In genomic region chr21:45455321-45456013, GRCh38 we compare ENCODE assay signal across 9 cellular contexts. TPM values are rescaled to one million over a fixed set of nuclear protein-coding genes. Genes with fewer than 3 reads are reported as not detected.
DNase-seq lines count a peak whose midpoint lies in the region; TF ChIP-seq lines count a peak whose summit lies in the region.
"Had no signal": no experiment of that assay in that cellular context is flagged by ENCODE, and none has a peak within 500 bp of the region (broad histone marks: within the 10 kb centered on the region; RNA-seq: fewer than 3 reads in every experiment).

No MANE protein-coding gene starts in this region.

- peak overlapping the region; percentile 39 for H3K4me3 ChIP-seq in AG10803 (ENCODE audit: low read length)
- no peak overlapping the region for H3K4me3 ChIP-seq in NB4 (ENCODE audit: low read depth, low read length)
- H3K4me3 ChIP-seq in dorsolateral prefrontal cortex = peak overlapping the region in 55 of 59 donors; percentile 1 to 67 (median 31)
- peak overlapping the region; percentile 13 to 26 for H3K4me3 ChIP-seq in mucosa of rectum (ENCODE audit: low read length in 2 of 2)

- peaks cover 0 to 44% (median 6%) of the 10 kb centered on the region in 45 donors for H3K27me3 ChIP-seq in dorsolateral prefrontal cortex
- H3K27me3 ChIP-seq in mucosa of rectum (ENCODE audit: control insufficient read depth in 2 of 2, insufficient read depth in 2 of 2, low read length in 2 of 2) = no peaks in the 10 kb centered on the region

- H3K27ac ChIP-seq in dorsolateral prefrontal cortex (peak overlapping the region in 2 of 59 donors; percentile 36 to 46), mucosa of rectum (ENCODE audit: low read depth in 2 of 2, low read length in 2 of 2) (no peak overlapping the region)

- TF ChIP-seq CTCF in AG10803 (conservative IDR thresholded peaks at IDR 0.05; ENCODE audit: low read length) (no peak), NB4 (IDR thresholded peaks at IDR 0.05; ENCODE audit: low read depth, low read length) (no peak), dorsolateral prefrontal cortex (IDR thresholded peaks at IDR 0.05 in 54 of 56, conservative IDR thresholded peaks at IDR 0.05 in 2 of 56; ENCODE audit: low read depth in 1 of 56, partially characterized antibody in 56 of 56) (no peak)

- no peaks in the 10 kb centered on the region for H3K36me3 ChIP-seq in mucosa of rectum (ENCODE audit: control insufficient read depth in 2 of 2, insufficient read depth in 2 of 2, low read length in 2 of 2)

- TF ChIP-seq POLR2A in NB4 (IDR thresholded peaks at IDR 0.05; ENCODE audit: extremely low read depth, insufficient read length) = no peak

- H3K4me1 ChIP-seq in mucosa of rectum (ENCODE audit: control insufficient read depth in 2 of 2, insufficient read depth in 2 of 2, low read length in 2 of 2) = no peaks in the 10 kb centered on the region

- DNase-seq in AG10803 (ENCODE audit: low read depth) (peak; percentile 48), NB4 (ENCODE audit: low read depth) (peak; percentile 52), dorsolateral prefrontal cortex (peak in 1 of 10 donors; percentile 42), NOMO-1 treated with DMSO at 0.1 percent for 48 hours (lab: John Stamatoyannopoulos, UW; ENCODE audit: unreplicated experiment) (no peak), superior temporal gyrus (ENCODE audit: extremely low spot score) (no peak)
- DNase-seq in activated CD8-positive, alpha-beta memory T cell treated with anti-CD3 and anti-CD28 coated beads, Interleukin-2, amount 50 U/mL, for 4 hours = no peak
- DNase-seq in effector CD4-positive, alpha-beta T cell = no peak
- DNase-seq: naive B cell had no signal

- H3K9me3 ChIP-seq in mucosa of rectum (ENCODE audit: control insufficient read depth in 2 of 2, low read length in 2 of 2) = no peaks in the 10 kb centered on the region

- intact Hi-C loops in dorsolateral prefrontal cortex (cut with DNase I) = no loop called here

- no peak overlapping the region for H3K9ac ChIP-seq in mucosa of rectum (ENCODE audit: low read depth in 1 of 2, low read length in 2 of 2)

RNA-seq across cellular contexts. Expression of gene COL18A1, which starts 50.5 kb away (rescaled TPM):
- total RNA-seq in dorsolateral prefrontal cortex = 10 to 100 TPM in 118 of 120 experiments, 1 to 10 TPM in 2; 9.3 to 67.9 (median 18.9) TPM

Comparison
In these comparisons a context has a peak if more than half of its experiments do, and no peak if none do; other contexts are left out.
1. DNase-seq: peak in AG10803 (single experiment) and NB4 (single experiment); none in NOMO-1 treated with DMSO at 0.1 percent for 48 hours (single experiment), superior temporal gyrus (single experiment), activated CD8-positive, alpha-beta memory T cell treated with anti-CD3 and anti-CD28 coated beads, Interleukin-2, amount 50 U/mL, for 4 hours (single experiment) and effector CD4-positive, alpha-beta T cell (single experiment).